ENCODE assay signal across 1 cellular context in the genomic region with DNA sequence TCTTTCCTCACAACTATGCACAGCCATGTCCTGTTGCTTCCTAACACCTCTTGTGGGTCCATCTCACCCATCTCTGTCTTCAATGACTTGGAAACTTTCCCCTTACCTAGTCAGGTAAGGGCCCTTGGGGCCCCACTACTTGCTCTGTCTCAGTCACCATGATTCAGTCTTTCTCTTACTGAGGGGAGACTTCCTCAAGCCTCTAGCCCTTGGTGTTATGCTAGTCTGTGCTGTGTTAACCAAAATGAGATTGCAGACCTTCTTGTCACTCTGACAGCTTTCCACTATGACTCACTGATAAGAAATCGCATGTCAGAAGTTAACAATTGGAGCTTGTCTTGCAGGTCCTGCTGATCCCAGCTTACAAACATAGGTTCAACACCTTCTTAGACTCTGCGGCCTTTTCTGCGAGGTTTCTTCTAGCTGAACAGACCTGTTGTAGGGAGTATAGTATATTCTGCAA.
TF ChIP-seq lines count a peak whose summit lies in the region.

No MANE protein-coding gene starts in this region.

TF ChIP-seq in K562, 482 proteins besides CTCF, POLR2A, EP300 and RAD21 (continued from another document):
- TF ChIP-seq NUFIP1 (IDR thresholded peaks at IDR 0.05; ENCODE audit: partially characterized antibody) (no peak), ZNF121 (CRISPR knock-in tag; conservative IDR thresholded peaks at IDR 0.05) (no peak), MAZ (CRISPR knock-in tag; conservative IDR thresholded peaks at IDR 0.05 in 1 of 2, IDR thresholded peaks at IDR 0.05 in 1 of 2) (0 out of 4 replicates have a peak, but pooled peaks of 1 of the 2 experiments have one; percentile 32), SIX5 (IDR thresholded peaks at IDR 0.05; ENCODE audit: borderline replicate concordance in 1 of 2, insufficient read depth in 1 of 2, low read depth in 1 of 2, low read length in 2 of 2) (no peak), FOS (IDR thresholded peaks at IDR 0.05; ENCODE audit: extremely low read depth, insufficient read length) (peak; percentile 69), POLR3A (IDR thresholded peaks at IDR 0.05; ENCODE audit: borderline replicate concordance, extremely low read depth, insufficient read depth, insufficient read length) (no peak), CC2D1A (IDR thresholded peaks at IDR 0.05) (0 out of 2 replicates have a peak, but pooled peaks have one; percentile 16), ZNF239 (CRISPR knock-in tag; IDR thresholded peaks at IDR 0.05) (peak; percentile 64), ZNF324 (CRISPR knock-in tag; IDR thresholded peaks at IDR 0.05) (no peak), SMARCA5 (IDR thresholded peaks at IDR 0.05) (no peak), STAT5B (CRISPR knock-in tag; IDR thresholded peaks at IDR 0.05) (no peak), TBP (optimal IDR thresholded peaks at IDR 0.05; ENCODE audit: low read depth, low read length) (peak; percentile 43), U2AF1 (optimal IDR thresholded peaks at IDR 0.05; ENCODE audit: low read depth, low read length) (no peak), ZNF316 (IDR thresholded peaks at IDR 0.05) (peak; percentile 80), FOXM1 (IDR thresholded peaks at IDR 0.05; ENCODE audit: low read depth) (peak; percentile 49; the same call in 1 of the 2 replicates), FOXM1 (CRISPR knock-in tag; IDR thresholded peaks at IDR 0.05; ENCODE audit: low read depth) (no peak), SRSF9 (IDR thresholded peaks at IDR 0.05; ENCODE audit: borderline replicate concordance, low read depth, low read length) (no peak), TEAD4 (IDR thresholded peaks at IDR 0.05; ENCODE audit: low read length) (peak; percentile 86), TEAD4 (CRISPR knock-in tag; IDR thresholded peaks at IDR 0.05; ENCODE audit: borderline replicate concordance) (no peak), MEIS2 (IDR thresholded peaks at IDR 0.05; ENCODE audit: partially characterized antibody) (peak; percentile 98), POLR2AphosphoS5 (IDR thresholded peaks at IDR 0.05; ENCODE audit: control insufficient read depth, insufficient read depth, low read depth, low read length) (peak; percentile 47; the same call in 1 of the 2 replicates)
- TF ChIP-seq, protein P1, sequence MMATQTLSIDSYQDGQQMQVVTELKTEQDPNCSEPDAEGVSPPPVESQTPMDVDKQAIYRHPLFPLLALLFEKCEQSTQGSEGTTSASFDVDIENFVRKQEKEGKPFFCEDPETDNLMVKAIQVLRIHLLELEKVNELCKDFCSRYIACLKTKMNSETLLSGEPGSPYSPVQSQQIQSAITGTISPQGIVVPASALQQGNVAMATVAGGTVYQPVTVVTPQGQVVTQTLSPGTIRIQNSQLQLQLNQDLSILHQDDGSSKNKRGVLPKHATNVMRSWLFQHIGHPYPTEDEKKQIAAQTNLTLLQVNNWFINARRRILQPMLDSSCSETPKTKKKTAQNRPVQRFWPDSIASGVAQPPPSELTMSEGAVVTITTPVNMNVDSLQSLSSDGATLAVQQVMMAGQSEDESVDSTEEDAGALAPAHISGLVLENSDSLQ (IDR thresholded peaks at IDR 0.05) = peak; percentile 95
- TF ChIP-seq, protein P2, sequence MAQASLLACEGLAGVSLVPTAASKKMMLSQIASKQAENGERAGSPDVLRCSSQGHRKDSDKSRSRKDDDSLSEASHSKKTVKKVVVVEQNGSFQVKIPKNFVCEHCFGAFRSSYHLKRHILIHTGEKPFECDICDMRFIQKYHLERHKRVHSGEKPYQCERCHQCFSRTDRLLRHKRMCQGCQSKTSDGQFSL (CRISPR knock-in tag; IDR thresholded peaks at IDR 0.05) = no peak
- TF ChIP-seq, protein P2 (tag; IDR thresholded peaks at IDR 0.05) = no peak
- TF ChIP-seq, protein P3, sequence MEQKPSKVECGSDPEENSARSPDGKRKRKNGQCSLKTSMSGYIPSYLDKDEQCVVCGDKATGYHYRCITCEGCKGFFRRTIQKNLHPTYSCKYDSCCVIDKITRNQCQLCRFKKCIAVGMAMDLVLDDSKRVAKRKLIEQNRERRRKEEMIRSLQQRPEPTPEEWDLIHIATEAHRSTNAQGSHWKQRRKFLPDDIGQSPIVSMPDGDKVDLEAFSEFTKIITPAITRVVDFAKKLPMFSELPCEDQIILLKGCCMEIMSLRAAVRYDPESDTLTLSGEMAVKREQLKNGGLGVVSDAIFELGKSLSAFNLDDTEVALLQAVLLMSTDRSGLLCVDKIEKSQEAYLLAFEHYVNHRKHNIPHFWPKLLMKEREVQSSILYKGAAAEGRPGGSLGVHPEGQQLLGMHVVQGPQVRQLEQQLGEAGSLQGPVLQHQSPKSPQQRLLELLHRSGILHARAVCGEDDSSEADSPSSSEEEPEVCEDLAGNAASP (IDR thresholded peaks at IDR 0.05) = no peak
- TF ChIP-seq, protein P4, sequence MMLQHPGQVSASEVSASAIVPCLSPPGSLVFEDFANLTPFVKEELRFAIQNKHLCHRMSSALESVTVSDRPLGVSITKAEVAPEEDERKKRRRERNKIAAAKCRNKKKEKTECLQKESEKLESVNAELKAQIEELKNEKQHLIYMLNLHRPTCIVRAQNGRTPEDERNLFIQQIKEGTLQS (IDR thresholded peaks at IDR 0.05) = peak; percentile 94
- TF ChIP-seq, protein P4 (CRISPR knock-in tag; conservative IDR thresholded peaks at IDR 0.05) = peak; percentile 90; the same call in 1 of the 2 replicates
- TF ChIP-seq, protein P5, sequence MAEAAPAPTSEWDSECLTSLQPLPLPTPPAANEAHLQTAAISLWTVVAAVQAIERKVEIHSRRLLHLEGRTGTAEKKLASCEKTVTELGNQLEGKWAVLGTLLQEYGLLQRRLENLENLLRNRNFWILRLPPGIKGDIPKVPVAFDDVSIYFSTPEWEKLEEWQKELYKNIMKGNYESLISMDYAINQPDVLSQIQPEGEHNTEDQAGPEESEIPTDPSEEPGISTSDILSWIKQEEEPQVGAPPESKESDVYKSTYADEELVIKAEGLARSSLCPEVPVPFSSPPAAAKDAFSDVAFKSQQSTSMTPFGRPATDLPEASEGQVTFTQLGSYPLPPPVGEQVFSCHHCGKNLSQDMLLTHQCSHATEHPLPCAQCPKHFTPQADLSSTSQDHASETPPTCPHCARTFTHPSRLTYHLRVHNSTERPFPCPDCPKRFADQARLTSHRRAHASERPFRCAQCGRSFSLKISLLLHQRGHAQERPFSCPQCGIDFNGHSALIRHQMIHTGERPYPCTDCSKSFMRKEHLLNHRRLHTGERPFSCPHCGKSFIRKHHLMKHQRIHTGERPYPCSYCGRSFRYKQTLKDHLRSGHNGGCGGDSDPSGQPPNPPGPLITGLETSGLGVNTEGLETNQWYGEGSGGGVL (CRISPR knock-in tag; IDR thresholded peaks at IDR 0.05) = no peak
